In the genomic region with DNA sequence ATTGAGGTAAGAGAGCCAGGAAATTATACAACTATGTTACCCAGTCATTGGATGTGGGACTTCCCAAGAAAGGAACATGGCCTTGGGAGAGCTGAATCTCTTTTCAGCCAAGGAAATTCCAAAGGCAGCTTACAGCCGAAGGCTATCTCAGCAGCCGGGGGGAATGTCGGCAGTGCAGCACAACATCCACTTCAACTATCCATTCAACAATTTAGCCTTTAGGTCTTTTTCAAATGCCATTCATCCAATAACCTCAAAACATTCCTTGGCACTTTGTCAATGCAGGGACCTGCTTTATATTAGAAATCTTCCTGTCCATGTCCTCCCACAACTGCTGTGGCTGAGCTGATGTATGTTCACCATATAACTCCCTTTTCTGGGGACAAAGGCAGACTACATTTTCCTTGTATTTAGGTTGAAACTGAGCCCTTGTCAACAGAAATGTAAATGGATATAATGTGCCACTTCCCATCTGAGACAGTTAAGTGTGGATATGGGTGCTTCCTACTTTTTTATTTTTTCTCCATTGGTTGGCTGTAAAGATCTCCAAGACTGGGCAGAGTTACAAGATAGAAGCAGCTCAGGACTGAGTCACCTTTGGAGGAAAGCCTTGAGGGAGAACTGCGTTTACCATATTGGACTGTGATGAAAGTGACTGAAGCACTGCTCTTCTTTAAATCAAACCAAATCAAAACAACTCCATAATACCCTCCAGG, we compare ENCODE assay signal across 17 cellular contexts.
DNase-seq lines count a peak whose midpoint lies in the region; ATAC-seq and TF ChIP-seq lines count a peak whose summit lies in the region.
"Had no signal": no experiment of that assay in that cellular context is flagged by ENCODE, and none has a peak within 500 bp of the region (broad histone marks: within the 10 kb centered on the region; RNA-seq: fewer than 3 reads in every experiment).

No MANE protein-coding gene starts in this region.

- peak; percentile 11 for DNase-seq in ELR (ENCODE audit: low read depth)
- DNase-seq in RWPE2 (ENCODE audit: low spot score), result no peak
- DNase-seq in cerebellar cortex (ENCODE audit: low spot score), result peak; percentile 24
- DNase-seq in foreskin melanocyte, result peak; percentile 55
- no peak for DNase-seq in RWPE1 (ENCODE audit: low spot score)
- DNase-seq in right atrium auricular region (ENCODE audit: low spot score), result no peak
- DNase-seq: activated CD4-positive, alpha-beta memory T cell treated with anti-CD3 and anti-CD28 coated beads for 36 hours; activated CD4-positive, CD25-positive, alpha-beta regulatory T cell; activated naive CD8-positive, alpha-beta T cell treated with anti-CD3 and anti-CD28 coated beads for 36 hours; NCI-H524 treated with DMSO at 0.1 percent for 48 hours; T-helper 9 cell; uterus had no signal

- no peak for TF ChIP-seq EP300 in gastroesophageal sphincter (IDR thresholded peaks at IDR 0.05)

- H3K4me1 ChIP-seq in RWPE2 (ENCODE audit: insufficient read depth, poor library complexity, severe bottlenecking) (no peaks in the 10 kb centered on the region), right atrium auricular region (no peaks in the 10 kb centered on the region), gastroesophageal sphincter (no peaks in the 10 kb centered on the region)
- H3K4me1 ChIP-seq: HAP-1, neural progenitor cell, uterus had no signal

- no peak overlapping the region for H3K4me3 ChIP-seq in RWPE2 (ENCODE audit: severe bottlenecking)
- H3K4me3 ChIP-seq in right atrium auricular region, result no peak overlapping the region
- H3K4me3 ChIP-seq in gastroesophageal sphincter, result no peak overlapping the region
- H3K4me3 ChIP-seq: cardiac muscle cell, HAP-1, neural progenitor cell, uterus had no signal

- CTCF ChIA-PET in RWPE1 (lab: Yijun Ruan, JAX), result no interaction called here

- TF ChIP-seq CTCF in RWPE2 (IDR thresholded peaks at IDR 0.05; ENCODE audit: poor library complexity, severe bottlenecking) (no peak), RWPE1 (conservative IDR thresholded peaks at IDR 0.05; ENCODE audit: low read depth) (no peak), right atrium auricular region (IDR thresholded peaks at IDR 0.05) (no peak), gastroesophageal sphincter (IDR thresholded peaks at IDR 0.05) (no peak)

- H3K36me3 ChIP-seq in RWPE2 (ENCODE audit: low read depth) (no peaks in the 10 kb centered on the region), right atrium auricular region (no peaks in the 10 kb centered on the region), gastroesophageal sphincter (no peaks in the 10 kb centered on the region)
- H3K36me3 ChIP-seq: cardiac muscle cell, HAP-1, neural progenitor cell, uterus had no signal

- no peaks in the 10 kb centered on the region for H3K27me3 ChIP-seq in RWPE2 (ENCODE audit: insufficient read depth, poor library complexity, severe bottlenecking)
- no peaks in the 10 kb centered on the region for H3K27me3 ChIP-seq in right atrium auricular region
- H3K27me3 ChIP-seq in gastroesophageal sphincter, result no peaks in the 10 kb centered on the region
- H3K27me3 ChIP-seq: cardiac muscle cell, neural progenitor cell, uterus had no signal

- WGBS in gastroesophageal sphincter (ENCODE audit: low coverage in 1 of 2), 2 donors, result 52 to 65% methylated on average over 4 of the region's 4 CpGs

- no peak for TF ChIP-seq POLR2A in gastroesophageal sphincter (IDR thresholded peaks at IDR 0.05)

- POLR2A ChIA-PET in RWPE1 (lab: Yijun Ruan, JAX; ENCODE audit: low non-redundant PET), result no interaction called here

- no peaks in the 10 kb centered on the region for H3K9me3 ChIP-seq in RWPE2 (ENCODE audit: severe bottlenecking)
- no peaks in the 10 kb centered on the region for H3K9me3 ChIP-seq in right atrium auricular region
- H3K9me3 ChIP-seq in gastroesophageal sphincter, result no peaks in the 10 kb centered on the region
- H3K9me3 ChIP-seq: HAP-1, uterus had no signal

- ATAC-seq in RWPE2 (ENCODE audit: low read depth) (0 out of 3 replicates have a peak, but pooled peaks have one; percentile 35), HG02678 (IDR thresholded peaks at IDR 0.05; ENCODE audit: unreplicated experiment) (no peak), gastroesophageal sphincter (no peak)

- H3K27ac ChIP-seq in RWPE2 (ENCODE audit: poor library complexity, severe bottlenecking) (no peak overlapping the region), RWPE1 (no peak overlapping the region), right atrium auricular region (no peak overlapping the region), gastroesophageal sphincter (no peak overlapping the region)
- H3K27ac ChIP-seq: cardiac muscle cell, neural progenitor cell, uterus had no signal

Comparison
In these comparisons a context has a peak if more than half of its experiments do, and no peak if none do; other contexts are left out.
1. DNase-seq: peak in ELR (single experiment), cerebellar cortex (single experiment) and foreskin melanocyte (single experiment); none in RWPE2 (single experiment), RWPE1 (single experiment) and right atrium auricular region (single experiment).